Comparison of ENCODE assay signal across 1 cellular context in genomic region chr14:55599250-55599879, GRCh38.
TF ChIP-seq lines count a peak whose summit lies in the region.

No MANE protein-coding gene starts in this region.

TF ChIP-seq in liver, 16 proteins besides CTCF, POLR2A, EP300 and RAD21 (continued from another document):
- TF ChIP-seq REST (IDR thresholded peaks at IDR 0.05) (no peak), EGR1 (IDR thresholded peaks at IDR 0.05; ENCODE audit: low read depth in 2 of 2) (peak in 1 of 2 donors; percentile 19), HNF4G (IDR thresholded peaks at IDR 0.05) (peak; percentile 54), RXRA (IDR thresholded peaks at IDR 0.05) (peak; percentile 92 to 94)
TF ChIP-seq in liver: peak in this region for 14.
